In the genomic region with DNA sequence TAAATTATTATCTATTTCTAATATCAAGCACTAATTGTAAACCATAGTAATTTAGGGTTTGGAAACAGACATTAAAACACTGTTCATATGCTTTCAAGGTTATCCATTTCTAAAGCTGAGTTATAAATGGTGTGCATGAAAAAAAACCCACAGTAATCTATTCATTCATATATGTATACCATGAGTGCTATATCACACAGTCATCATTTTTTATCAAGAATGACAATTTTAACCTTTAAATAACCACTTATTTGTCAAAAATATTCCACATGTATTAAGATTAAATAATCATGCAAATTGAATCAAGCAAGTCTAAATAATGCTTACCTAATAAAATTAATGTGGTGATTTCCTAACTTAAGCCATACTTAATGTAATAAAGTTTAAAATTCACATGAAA, we compare ENCODE assay signal across 6 cellular contexts.
"Had no signal": no experiment of that assay in that cellular context is flagged by ENCODE, and none has a peak within 500 bp of the region (broad histone marks: within the 10 kb centered on the region; RNA-seq: fewer than 3 reads in every experiment).

No MANE protein-coding gene starts in this region.

- DNase-seq: H9, HCEC 1CT, KG1 had no signal

- H3K4me3 Mint-ChIP-seq: GM23338, H9, IgD-negative memory B cell had no signal

- H3K4me2 ChIP-seq: GM23338 had no signal

- H3K27ac Mint-ChIP-seq: GM23338, H9 had no signal

- ATAC-seq: GM23338 had no signal

- H3K4me3 ChIP-seq: GM23338 had no signal

- H2AFZ ChIP-seq: GM23338 had no signal

- FAIRE-seq: H54 had no signal
